In genomic region chr18:79979843-79980242, GRCh38 we compare ENCODE assay signal across 2 cellular contexts.
TF ChIP-seq lines count a peak whose summit lies in the region.

No MANE protein-coding gene starts in this region.

TF ChIP-seq in HEK293, 187 proteins besides CTCF, POLR2A, EP300 and RAD21:
- TF ChIP-seq, protein P1, sequence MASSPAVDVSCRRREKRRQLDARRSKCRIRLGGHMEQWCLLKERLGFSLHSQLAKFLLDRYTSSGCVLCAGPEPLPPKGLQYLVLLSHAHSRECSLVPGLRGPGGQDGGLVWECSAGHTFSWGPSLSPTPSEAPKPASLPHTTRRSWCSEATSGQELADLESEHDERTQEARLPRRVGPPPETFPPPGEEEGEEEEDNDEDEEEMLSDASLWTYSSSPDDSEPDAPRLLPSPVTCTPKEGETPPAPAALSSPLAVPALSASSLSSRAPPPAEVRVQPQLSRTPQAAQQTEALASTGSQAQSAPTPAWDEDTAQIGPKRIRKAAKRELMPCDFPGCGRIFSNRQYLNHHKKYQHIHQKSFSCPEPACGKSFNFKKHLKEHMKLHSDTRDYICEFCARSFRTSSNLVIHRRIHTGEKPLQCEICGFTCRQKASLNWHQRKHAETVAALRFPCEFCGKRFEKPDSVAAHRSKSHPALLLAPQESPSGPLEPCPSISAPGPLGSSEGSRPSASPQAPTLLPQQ (tag by site-specific recombination; IDR thresholded peaks at IDR 0.05): 0 out of 2 replicates have a peak, but pooled peaks have one; percentile 38
- TF ChIP-seq MZF1 (tag by site-specific recombination; IDR thresholded peaks at IDR 0.05; ENCODE audit: borderline replicate concordance): no peak
- no peak for TF ChIP-seq BCL11A (tag by site-specific recombination; IDR thresholded peaks at IDR 0.05; ENCODE audit: low read depth)
- TF ChIP-seq RBAK (tag by site-specific recombination; IDR thresholded peaks at IDR 0.05): no peak

TF ChIP-seq in K562, 482 proteins besides CTCF, POLR2A, EP300 and RAD21:
- TF ChIP-seq YY1 (IDR thresholded peaks at IDR 0.05; ENCODE audit: borderline replicate concordance in 1 of 3, control insufficient read depth in 1 of 3, extremely low read depth in 1 of 3, insufficient read depth in 3 of 3, insufficient read length in 1 of 3, insufficient replicate concordance in 2 of 3, low read depth in 1 of 3, low read length in 2 of 3): peak in 1 of 3 experiments; percentile 21
- no peak for TF ChIP-seq ZNF449 (CRISPR knock-in tag; IDR thresholded peaks at IDR 0.05)
- no peak for TF ChIP-seq HNRNPUL1 (IDR thresholded peaks at IDR 0.05; ENCODE audit: low read length)
- TF ChIP-seq CREM (IDR thresholded peaks at IDR 0.05; ENCODE audit: low read depth): 0 out of 2 replicates have a peak, but pooled peaks have one; percentile 6
- TF ChIP-seq TEAD2 (tag; IDR thresholded peaks at IDR 0.05): no peak
- TF ChIP-seq, protein P2, sequence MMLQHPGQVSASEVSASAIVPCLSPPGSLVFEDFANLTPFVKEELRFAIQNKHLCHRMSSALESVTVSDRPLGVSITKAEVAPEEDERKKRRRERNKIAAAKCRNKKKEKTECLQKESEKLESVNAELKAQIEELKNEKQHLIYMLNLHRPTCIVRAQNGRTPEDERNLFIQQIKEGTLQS (IDR thresholded peaks at IDR 0.05): peak; percentile 61
- TF ChIP-seq, protein P2 (CRISPR knock-in tag; conservative IDR thresholded peaks at IDR 0.05): no peak
- TF ChIP-seq ATF7 (IDR thresholded peaks at IDR 0.05): 0 out of 2 replicates have a peak, but pooled peaks have one; percentile 29
- TF ChIP-seq JUND (IDR thresholded peaks at IDR 0.05; ENCODE audit: borderline replicate concordance, low read depth, low read length): peak; percentile 65
- no peak for TF ChIP-seq JUND (tag; IDR thresholded peaks at IDR 0.05; ENCODE audit: borderline replicate concordance, low read depth, low read length)
- TF ChIP-seq ZNF444 (CRISPR knock-in tag; IDR thresholded peaks at IDR 0.05): no peak
- TF ChIP-seq ZC3H8 (IDR thresholded peaks at IDR 0.05): no peak
